In the genomic region with DNA sequence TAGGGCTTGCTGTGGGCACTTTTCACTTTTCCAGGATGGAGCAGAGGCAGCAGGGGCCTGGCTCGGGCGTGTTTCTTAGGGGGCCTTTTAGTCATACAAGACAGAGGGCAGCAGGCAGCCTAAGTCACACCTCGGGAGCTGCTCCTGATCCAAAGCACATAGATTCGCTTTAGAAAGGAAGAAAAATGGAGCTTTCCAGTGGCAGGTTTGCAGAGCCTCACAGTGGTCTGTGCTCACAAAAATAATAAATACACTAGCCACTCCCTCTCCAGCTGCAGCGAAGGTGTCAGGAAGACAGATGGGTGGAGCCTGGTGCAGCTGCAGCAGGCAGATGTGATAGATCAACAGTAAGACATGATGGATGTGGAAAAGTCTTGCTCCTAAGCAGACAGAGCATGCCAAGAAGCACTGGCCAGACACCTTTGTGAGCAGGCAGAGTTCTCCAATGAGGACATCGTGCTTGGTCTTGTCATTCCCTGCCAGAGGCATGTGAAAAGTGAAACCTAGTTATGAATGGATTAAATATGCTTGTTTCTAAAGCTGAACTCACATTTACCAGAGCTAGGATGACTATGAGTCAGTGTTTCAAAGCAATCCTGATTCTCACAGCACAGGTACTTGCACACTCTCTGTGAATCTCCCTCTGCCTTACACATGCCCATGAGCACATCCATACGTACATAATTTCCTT, we compare ENCODE assay signal across 8 cellular contexts.
DNase-seq lines count a peak whose midpoint lies in the region; ATAC-seq and TF ChIP-seq lines count a peak whose summit lies in the region.

No MANE protein-coding gene starts in this region.

- H3K27me3 Mint-ChIP-seq in activated naive CD8-positive, alpha-beta T cell treated with anti-CD3 and anti-CD28 coated beads for 36 hours: no peaks in the 10 kb centered on the region
- no peaks in the 10 kb centered on the region for H3K27me3 Mint-ChIP-seq in naive B cell

- no peaks in the 10 kb centered on the region for H3K36me3 ChIP-seq in BLaER1 treated with 17β-estradiol and CSF1 and Interleukin-3, amounts not matched to agents 10 nM and 100 nM
- no peaks in the 10 kb centered on the region for H3K36me3 ChIP-seq in colonic mucosa

- H3K4me3 ChIP-seq in BLaER1 treated with 17β-estradiol and CSF1 and Interleukin-3, amounts not matched to agents 10 nM and 100 nM: no peak overlapping the region
- no peak overlapping the region for H3K4me3 ChIP-seq in colonic mucosa

- H3K27ac Mint-ChIP-seq in activated naive CD8-positive, alpha-beta T cell treated with anti-CD3 and anti-CD28 coated beads for 36 hours: peak overlapping the region; percentile 95
- H3K27ac Mint-ChIP-seq in naive B cell: peak overlapping the region in 3 of 6 donors; percentile 26 to 79 (median 41)

- peak overlapping the region; percentile 71 for H3K4me3 Mint-ChIP-seq in activated naive CD8-positive, alpha-beta T cell treated with anti-CD3 and anti-CD28 coated beads for 36 hours
- H3K4me3 Mint-ChIP-seq in naive B cell: peak overlapping the region in 6 of 8 donors; percentile 3 to 89 (median 66)

- peak; percentile 43 for DNase-seq in activated naive CD8-positive, alpha-beta T cell treated with anti-CD3 and anti-CD28 coated beads for 36 hours
- DNase-seq in naive B cell (no peak), OCI-M2 (lab: John Stamatoyannopoulos, UW; ENCODE audit: unreplicated experiment) (no peak), colonic mucosa (no peak), left lobe of liver (ENCODE audit: low spot score) (no peak)
- no peak for DNase-seq in stimulated activated CD8-positive, alpha-beta memory T cell treated with anti-CD3 and anti-CD28 coated beads, Interleukin-4, amount 100 ng/mL, for 48 hours

- H3K4me1 ChIP-seq in BLaER1 treated with 17β-estradiol and CSF1 and Interleukin-3, amounts not matched to agents 10 nM and 100 nM: peaks cover 24 to 41% (median 37%) of the 10 kb centered on the region in 10 experiments
- no peaks in the 10 kb centered on the region for H3K4me1 ChIP-seq in colonic mucosa

- no peaks in the 10 kb centered on the region for H4K20me1 ChIP-seq in BLaER1 treated with 17β-estradiol and CSF1 and Interleukin-3, amounts not matched to agents 10 nM and 100 nM

- H3K4me2 ChIP-seq in BLaER1 treated with 17β-estradiol and CSF1 and Interleukin-3, amounts not matched to agents 10 nM and 100 nM: peak overlapping the region; percentile 38 to 77 (median 68)

- H3K27me3 ChIP-seq in BLaER1 treated with 17β-estradiol and CSF1 and Interleukin-3, amounts not matched to agents 10 nM and 100 nM: no peaks in the 10 kb centered on the region
- H3K27me3 ChIP-seq in colonic mucosa: no peaks in the 10 kb centered on the region

- peaks cover 9% of the 10 kb centered on the region for H3K36me3 Mint-ChIP-seq in activated naive CD8-positive, alpha-beta T cell treated with anti-CD3 and anti-CD28 coated beads for 36 hours
- H3K36me3 Mint-ChIP-seq in naive B cell: peaks cover 4 to 8% of the 10 kb centered on the region in 2 donors

- intact Hi-C loops in colonic mucosa (cut with DNase I): no loop called here

- H3K9ac ChIP-seq in BLaER1 treated with 17β-estradiol and CSF1 and Interleukin-3, amounts not matched to agents 10 nM and 100 nM: peak overlapping the region in 5 of 11 experiments; percentile 0 to 19 (median 9); a peak in 1 of 22 replicates
- no peak overlapping the region for H3K9ac ChIP-seq in colonic mucosa (ENCODE audit: low read depth in 2 of 2, low read length in 2 of 2)

- ATAC-seq in HG03354 (IDR thresholded peaks at IDR 0.05; ENCODE audit: poor library complexity, severe bottlenecking, unreplicated experiment): peak; percentile 26
- ATAC-seq in naive B cell (ENCODE audit: low read depth in 2 of 2): peak in 1 of 2 donors; percentile 25
- ATAC-seq in left lobe of liver: no peak

- peaks cover 61% of the 10 kb centered on the region for H3K4me1 Mint-ChIP-seq in activated naive CD8-positive, alpha-beta T cell treated with anti-CD3 and anti-CD28 coated beads for 36 hours
- H3K4me1 Mint-ChIP-seq in naive B cell: peaks cover 27 to 35% (median 32%) of the 10 kb centered on the region in 3 donors

- peak overlapping the region in 4 of 11 experiments; percentile 16 to 47 (median 27); a peak in 7 of 22 replicates for H3K27ac ChIP-seq in BLaER1 treated with 17β-estradiol and CSF1 and Interleukin-3, amounts not matched to agents 10 nM and 100 nM
- no peak overlapping the region for H3K27ac ChIP-seq in colonic mucosa

- no peak for TF ChIP-seq CTCF in colonic mucosa (IDR thresholded peaks at IDR 0.05)

- H3K9me3 ChIP-seq in BLaER1 treated with 17β-estradiol and CSF1 and Interleukin-3, amounts not matched to agents 10 nM and 100 nM (replicated peaks in 1 of 11): peaks cover 0 to 9% (median 6%) of the 10 kb centered on the region in 11 experiments; a peak in 10 of 22 replicates
- H3K9me3 ChIP-seq in colonic mucosa: no peaks in the 10 kb centered on the region

- H3K9me3 Mint-ChIP-seq in activated naive CD8-positive, alpha-beta T cell treated with anti-CD3 and anti-CD28 coated beads for 36 hours: peaks cover 6% of the 10 kb centered on the region
- H3K9me3 Mint-ChIP-seq in naive B cell: peaks cover 0 to 7% (median 3%) of the 10 kb centered on the region in 7 donors
